In the genomic region with DNA sequence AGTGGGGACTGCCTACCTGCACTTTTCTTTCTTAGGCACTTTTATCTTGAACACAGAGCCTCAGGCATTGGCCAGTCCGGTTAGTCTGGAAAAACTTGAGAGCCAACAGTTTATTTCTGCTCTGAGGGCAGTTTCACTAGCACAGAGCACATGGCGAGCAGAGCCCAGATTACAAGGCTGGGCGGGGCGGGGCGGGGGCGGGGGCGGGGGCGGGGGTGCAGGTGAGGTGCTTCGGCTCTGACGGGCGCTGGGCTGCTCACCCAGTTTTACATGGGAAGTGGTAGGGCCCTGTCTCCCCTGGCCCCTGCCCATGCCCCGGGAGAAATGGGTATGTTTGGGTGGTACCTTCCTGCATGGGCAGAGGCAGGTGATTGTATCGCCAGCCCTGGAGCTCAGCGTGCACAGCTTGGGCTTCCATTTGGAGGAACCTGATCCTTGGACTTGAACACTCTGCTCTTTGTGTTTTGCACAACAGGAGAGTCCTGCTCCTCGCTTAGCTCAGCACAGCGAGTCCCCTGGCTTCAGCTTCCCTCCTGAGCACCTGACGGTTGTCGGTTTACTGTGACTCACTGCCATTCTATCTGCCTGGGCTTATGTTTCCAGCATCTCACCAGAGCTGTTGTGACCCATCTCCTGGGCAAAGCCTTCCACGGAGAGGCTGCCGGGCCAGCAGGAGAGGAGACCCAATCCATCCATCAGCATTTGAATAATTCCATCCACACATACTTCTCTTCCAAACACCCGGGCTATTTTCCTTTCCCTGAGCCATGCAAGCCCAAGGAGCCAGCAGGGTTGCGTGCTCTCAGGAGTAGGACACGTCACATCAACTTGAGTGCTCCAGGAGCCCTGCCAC, we compare ENCODE assay signal across 8 cellular contexts.
DNase-seq lines count a peak whose midpoint lies in the region; ATAC-seq lines count a peak whose summit lies in the region.

No MANE protein-coding gene starts in this region.

- H3K36me3 ChIP-seq in SJCRH30 (no peaks in the 10 kb centered on the region), iPS-20b (ENCODE audit: insufficient read depth, low read depth, low read length) (no peaks in the 10 kb centered on the region)

- H3K27ac ChIP-seq in SJCRH30: peak overlapping the region; percentile 5; the same call in 1 of the 2 replicates
- no peak overlapping the region for H3K27ac ChIP-seq in iPS-20b (ENCODE audit: low read length)

- H3K27me3 ChIP-seq in SJCRH30 (no peaks in the 10 kb centered on the region), iPS-20b (ENCODE audit: insufficient read depth, low read length) (peaks cover 42% of the 10 kb centered on the region)

- peak overlapping the region; percentile 84 for H3K4me3 Mint-ChIP-seq in activated naive CD8-positive, alpha-beta T cell

- no peaks in the 10 kb centered on the region for H3K9me3 ChIP-seq in SJCRH30 (replicated peaks)
- no peaks in the 10 kb centered on the region for H3K9me3 ChIP-seq in iPS-20b (ENCODE audit: insufficient read depth, low read depth, low read length)

- peak; percentile 25 for ATAC-seq in GM18498 (IDR thresholded peaks at IDR 0.05; ENCODE audit: unreplicated experiment)
- peak; percentile 28 for ATAC-seq in HG03139 (IDR thresholded peaks at IDR 0.05; ENCODE audit: unreplicated experiment)
- ATAC-seq in GM19467 (IDR thresholded peaks at IDR 0.05; ENCODE audit: unreplicated experiment): no peak

- peak overlapping the region; percentile 47; the same call in 1 of the 2 replicates for H3K9ac ChIP-seq in iPS-20b (ENCODE audit: low read depth, low read length)

- peak; percentile 26 to 60 for DNase-seq in SJCRH30
- peak; percentile 34 to 49 for DNase-seq in stimulated activated CD4-positive, alpha-beta T cell treated with anti-CD3 and anti-CD28 coated beads, Interleukin-1b, Interleukin-23, amount 100 ng/mL, for 4 hours (ENCODE audit: low read depth in 2 of 2)
- DNase-seq in medulla oblongata (ENCODE audit: extremely low spot score): no peak

- no peaks in the 10 kb centered on the region for H3K27me3 Mint-ChIP-seq in activated naive CD8-positive, alpha-beta T cell

- peaks cover 64% of the 10 kb centered on the region for H3K4me1 Mint-ChIP-seq in activated naive CD8-positive, alpha-beta T cell (ENCODE audit: low read depth)

- H3K9me3 Mint-ChIP-seq in activated naive CD8-positive, alpha-beta T cell (ENCODE audit: low read depth): no peaks in the 10 kb centered on the region

- H3K27ac Mint-ChIP-seq in activated naive CD8-positive, alpha-beta T cell: peak overlapping the region; percentile 99

- peaks cover 18% of the 10 kb centered on the region for H3K4me1 ChIP-seq in SJCRH30
- H3K4me1 ChIP-seq in iPS-20b (ENCODE audit: insufficient read depth, low read length): peaks cover 14% of the 10 kb centered on the region

- no peaks in the 10 kb centered on the region for H3K36me3 Mint-ChIP-seq in activated naive CD8-positive, alpha-beta T cell

- no peak overlapping the region for H3K4me3 ChIP-seq in SJCRH30
- peak overlapping the region; percentile 47 for H3K4me3 ChIP-seq in iPS-20b (ENCODE audit: low read length)
